In the genomic region with DNA sequence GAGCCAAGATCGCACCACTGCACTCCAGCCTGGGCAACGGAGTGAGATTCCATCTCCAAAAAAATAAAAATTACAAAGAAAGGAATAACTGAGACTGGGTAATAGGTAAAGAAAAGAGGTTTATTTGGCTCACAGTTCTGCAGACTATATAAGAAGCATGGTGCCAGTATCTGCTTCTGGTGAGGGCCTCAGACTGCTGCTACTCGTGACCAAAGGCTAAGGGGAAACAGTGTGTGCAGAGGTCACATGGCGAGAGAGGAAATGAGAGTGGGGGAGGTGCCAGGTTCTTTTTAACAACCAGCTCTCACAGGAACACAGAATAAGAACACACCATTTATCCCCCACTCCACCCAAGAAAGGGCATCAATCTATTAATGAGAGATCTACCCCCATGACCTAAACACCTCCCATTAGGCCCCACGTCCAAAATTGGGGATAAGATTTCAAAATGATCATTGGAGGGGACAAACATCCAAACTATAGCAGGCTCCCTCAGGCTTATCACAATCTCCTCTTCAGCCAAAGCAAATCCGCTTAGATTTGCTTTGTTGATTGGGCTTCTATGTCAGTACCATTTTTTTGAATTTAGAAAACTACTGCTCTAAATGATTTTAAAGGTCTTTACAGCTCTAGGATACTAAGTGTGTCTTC, we compare ENCODE assay signal across 10 cellular contexts.
DNase-seq lines count a peak whose midpoint lies in the region; ATAC-seq, FAIRE-seq and TF ChIP-seq lines count a peak whose summit lies in the region.
"Had no signal": no experiment of that assay in that cellular context is flagged by ENCODE, and none has a peak within 500 bp of the region (broad histone marks: within the 10 kb centered on the region; RNA-seq: fewer than 3 reads in every experiment).

No MANE protein-coding gene starts in this region.

- H3K27me3 Mint-ChIP-seq in activated naive CD4-positive, alpha-beta T cell treated with anti-CD3 and anti-CD28 coated beads for 36 hours (ENCODE audit: low read depth) = no peaks in the 10 kb centered on the region
- H3K27me3 Mint-ChIP-seq in stimulated activated naive CD8-positive, alpha-beta T cell treated with anti-CD3 and anti-CD28 coated beads, Interleukin-15, Interleukin-2, amounts not matched to agents 100 ng/mL and 50 ng/mL, for 24 hours = no peaks in the 10 kb centered on the region
- no peaks in the 10 kb centered on the region for H3K27me3 Mint-ChIP-seq in T-helper 2 cell treated with Interferon-gamma antibody and Interleukin-4, amounts not matched to agents 5 μg/mL and 100 μg/mL, for 36 hours (ENCODE audit: low read depth)
- H3K27me3 Mint-ChIP-seq: activated naive CD4-positive, alpha-beta T cell treated with anti-CD3 and anti-CD28 coated beads, Interleukin-2, amount 50 U/mL, for 24 hours had no signal

- peak; percentile 15 for FAIRE-seq in K562 (lab: Jason Lieb, UNC)

- no peaks in the 10 kb centered on the region for H3K79me2 ChIP-seq in K562 (ENCODE audit: control insufficient read depth, insufficient read depth, low read length)

- TF ChIP-seq EP300 in K562 (IDR thresholded peaks at IDR 0.05; ENCODE audit: low read length) = no peak; the same call in 1 of the 2 replicates

- TF ChIP-seq RAD21 in K562 (CRISPR knock-in tag; conservative IDR thresholded peaks at IDR 0.05 in 1 of 2, IDR thresholded peaks at IDR 0.05 in 1 of 2) = no peak; a peak in 1 of 4 replicates

- POLR2A ChIA-PET in K562 (lab: Yijun Ruan, JAX) = interaction anchor here (0.6 kb wide), 1 partner anchor 335 kb away, joined by 3 read pairs; no protein-coding TSS in a partner anchor

- H3K9me3 ChIP-seq in K562 (replicated peaks; ENCODE audit: control insufficient read depth, insufficient read depth, low read depth, low read length) = no peaks in the 10 kb centered on the region

- intact Hi-C loops in activated naive CD4-positive, alpha-beta T cell treated with anti-CD3 and anti-CD28 coated beads for 36 hours (cut with micrococcal nuclease) = no loop called here
- intact Hi-C loops in K562 (cut with micrococcal nuclease) = loop anchor here (5.0 kb wide), 1 partner anchor 84 kb away; a partner anchor contains a TSS

- H3K27ac Mint-ChIP-seq in activated naive CD4-positive, alpha-beta T cell treated with anti-CD3 and anti-CD28 coated beads for 36 hours = peak overlapping the region; percentile 2
- H3K27ac Mint-ChIP-seq in stimulated activated naive CD8-positive, alpha-beta T cell treated with anti-CD3 and anti-CD28 coated beads, Interleukin-15, Interleukin-2, amounts not matched to agents 100 ng/mL and 50 ng/mL, for 24 hours = peak overlapping the region; percentile 36
- no peak overlapping the region for H3K27ac Mint-ChIP-seq in T-helper 2 cell treated with Interferon-gamma antibody and Interleukin-4, amounts not matched to agents 5 μg/mL and 100 μg/mL, for 36 hours

- peaks cover 9 to 42% of the 10 kb centered on the region in 2 experiments for H3K4me1 ChIP-seq in K562 (replicated peaks in 1 of 2; ENCODE audit: control insufficient read depth in 2 of 2, insufficient read depth in 2 of 2, low read length in 2 of 2)

- H3K9me3 Mint-ChIP-seq in activated naive CD4-positive, alpha-beta T cell treated with anti-CD3 and anti-CD28 coated beads for 36 hours = peaks cover 7% of the 10 kb centered on the region
- no peaks in the 10 kb centered on the region for H3K9me3 Mint-ChIP-seq in stimulated activated naive CD8-positive, alpha-beta T cell treated with anti-CD3 and anti-CD28 coated beads, Interleukin-15, Interleukin-2, amounts not matched to agents 100 ng/mL and 50 ng/mL, for 24 hours
- peaks cover 18% of the 10 kb centered on the region for H3K9me3 Mint-ChIP-seq in T-helper 2 cell treated with Interferon-gamma antibody and Interleukin-4, amounts not matched to agents 5 μg/mL and 100 μg/mL, for 36 hours
- H3K9me3 Mint-ChIP-seq: activated naive CD4-positive, alpha-beta T cell treated with anti-CD3 and anti-CD28 coated beads, Interleukin-2, amount 50 U/mL, for 24 hours had no signal

- H2AFZ ChIP-seq in K562 (ENCODE audit: low read depth, low read length) = peak overlapping the region; percentile 86

- no peaks in the 10 kb centered on the region for H3K9me1 ChIP-seq in K562 (ENCODE audit: control insufficient read depth, insufficient read depth, low read length)

- peaks cover 2% of the 10 kb centered on the region for H3K36me3 Mint-ChIP-seq in activated naive CD4-positive, alpha-beta T cell treated with anti-CD3 and anti-CD28 coated beads for 36 hours (ENCODE audit: low read depth)
- H3K36me3 Mint-ChIP-seq in stimulated activated naive CD8-positive, alpha-beta T cell treated with anti-CD3 and anti-CD28 coated beads, Interleukin-15, Interleukin-2, amounts not matched to agents 100 ng/mL and 50 ng/mL, for 24 hours (ENCODE audit: low read depth) = no peaks in the 10 kb centered on the region
- H3K36me3 Mint-ChIP-seq in T-helper 2 cell treated with Interferon-gamma antibody and Interleukin-4, amounts not matched to agents 5 μg/mL and 100 μg/mL, for 36 hours (ENCODE audit: low read depth) = peaks cover 6% of the 10 kb centered on the region
- H3K36me3 Mint-ChIP-seq: activated naive CD4-positive, alpha-beta T cell treated with anti-CD3 and anti-CD28 coated beads, Interleukin-2, amount 50 U/mL, for 24 hours had no signal

- H3K27ac ChIP-seq in K562 (ENCODE audit: extremely low read depth, low read depth, low read length) = peak overlapping the region; percentile 56
- no peak overlapping the region for H3K27ac ChIP-seq in brain microvascular endothelial cell

- ATAC-seq in K562 (peak; percentile 41), HG03342 (IDR thresholded peaks at IDR 0.05; ENCODE audit: unreplicated experiment) (no peak)

- peak; percentile 51 for DNase-seq in activated naive CD4-positive, alpha-beta T cell treated with anti-CD3 and anti-CD28 coated beads for 36 hours
- no peak for DNase-seq in activated naive CD4-positive, alpha-beta T cell treated with Interleukin-2 at 50 U/mL for 16 hours
- DNase-seq in NCI-H748 (lab: John Stamatoyannopoulos, UW; ENCODE audit: unreplicated experiment) = peak; percentile 72
- peak in 1 of 4 experiments; percentile 69 for DNase-seq in K562 (ENCODE audit: extremely low read depth in 1 of 4, low spot score in 3 of 4)
- no peak for DNase-seq in T-helper 2 cell treated with Interferon-gamma antibody and Interleukin-4, amounts not matched to agents 5 μg/mL and 100 μg/mL, for 36 hours (ENCODE audit: low spot score)
- no peak for DNase-seq in brain microvascular endothelial cell
- DNase-seq: erythroblast had no signal

- no peak for TF ChIP-seq CTCF in K562 (IDR thresholded peaks at IDR 0.05 in 2 of 3, conservative IDR thresholded peaks at IDR 0.05 in 1 of 3; ENCODE audit: insufficient read depth in 2 of 3, low read depth in 1 of 3, low read length in 3 of 3)
- no peak for TF ChIP-seq CTCF in brain microvascular endothelial cell (IDR thresholded peaks at IDR 0.05; ENCODE audit: low read depth, low read length, missing control alignments)

- no peak overlapping the region for H3K4me2 ChIP-seq in K562 (ENCODE audit: insufficient read depth, low read length)

- in situ Hi-C loops in K562 (cut with MboI) (no loop called here), brain microvascular endothelial cell (cut with HindIII; ENCODE audit: low pct_ligation_motif_present, low sequenced_read_pairs) (no loop called here)

- 32% methylated on average over 6 of the region's 6 CpGs for WGBS in K562 (ENCODE audit: insufficient coverage, low coverage, missing lambda C conversion rate)

- H3K4me3 Mint-ChIP-seq in activated naive CD4-positive, alpha-beta T cell treated with anti-CD3 and anti-CD28 coated beads for 36 hours = no peak overlapping the region
- no peak overlapping the region for H3K4me3 Mint-ChIP-seq in stimulated activated naive CD8-positive, alpha-beta T cell treated with anti-CD3 and anti-CD28 coated beads, Interleukin-15, Interleukin-2, amounts not matched to agents 100 ng/mL and 50 ng/mL, for 24 hours
- H3K4me3 Mint-ChIP-seq in T-helper 2 cell treated with Interferon-gamma antibody and Interleukin-4, amounts not matched to agents 5 μg/mL and 100 μg/mL, for 36 hours = no peak overlapping the region

- H3K9ac ChIP-seq in K562 (ENCODE audit: insufficient read depth in 1 of 2, low read depth in 2 of 2, low read length in 2 of 2) = peak overlapping the region in 1 of 2 experiments; percentile 33; a peak in 1 of 4 replicates

- H4K20me1 ChIP-seq in K562 (replicated peaks; ENCODE audit: control insufficient read depth, insufficient read depth, low read length) = no peaks in the 10 kb centered on the region

- H3K36me3 ChIP-seq in K562 (ENCODE audit: control insufficient read depth, insufficient read depth, low read length) = no peaks in the 10 kb centered on the region
- H3K36me3 ChIP-seq in brain microvascular endothelial cell (replicated peaks) = no peaks in the 10 kb centered on the region

- H3K4me1 Mint-ChIP-seq in activated naive CD4-positive, alpha-beta T cell treated with anti-CD3 and anti-CD28 coated beads for 36 hours (ENCODE audit: low read depth) = peaks cover 25% of the 10 kb centered on the region
- peaks cover 30% of the 10 kb centered on the region for H3K4me1 Mint-ChIP-seq in stimulated activated naive CD8-positive, alpha-beta T cell treated with anti-CD3 and anti-CD28 coated beads, Interleukin-15, Interleukin-2, amounts not matched to agents 100 ng/mL and 50 ng/mL, for 24 hours (ENCODE audit: low read depth)
- H3K4me1 Mint-ChIP-seq in T-helper 2 cell treated with Interferon-gamma antibody and Interleukin-4, amounts not matched to agents 5 μg/mL and 100 μg/mL, for 36 hours (ENCODE audit: low read depth) = peaks cover 29% of the 10 kb centered on the region

- no peaks in the 10 kb centered on the region for H3K27me3 ChIP-seq in K562 (ENCODE audit: control insufficient read depth in 2 of 2, insufficient read depth in 2 of 2, low read length in 2 of 2)
- H3K27me3 ChIP-seq in brain microvascular endothelial cell (replicated peaks) = no peaks in the 10 kb centered on the region

- no TSS peak for BruUV-seq in K562 (replicated peaks; lab: Mats Ljungman, UMichigan)

- H3K4me3 ChIP-seq in K562 = no peak overlapping the region
- no peak overlapping the region for H3K4me3 ChIP-seq in brain microvascular endothelial cell (ENCODE audit: low read depth, low read length)

- CTCF ChIA-PET in activated naive CD4-positive, alpha-beta T cell treated with anti-CD3 and anti-CD28 coated beads for 36 hours (lab: Charles Lee) = no interaction called here
- CTCF ChIA-PET in K562 (lab: Yijun Ruan, JAX; ENCODE audit: low intra/inter-chr PET ratio) = no interaction called here

- no peak for TF ChIP-seq POLR2A in K562 (conservative IDR thresholded peaks at IDR 0.05)

TF ChIP-seq in K562, 482 proteins besides CTCF, POLR2A, EP300 and RAD21 (continues in another document):
- TF ChIP-seq TGIF2 (CRISPR knock-in tag; IDR thresholded peaks at IDR 0.05) (no peak), NFATC3 (IDR thresholded peaks at IDR 0.05) (no peak)

Comparison
In these comparisons a context has a peak if more than half of its experiments do, and no peak if none do; other contexts are left out.
1. DNase-seq: peak in activated naive CD4-positive, alpha-beta T cell treated with anti-CD3 and anti-CD28 coated beads for 36 hours (single experiment) and NCI-H748 (single experiment); none in activated naive CD4-positive, alpha-beta T cell treated with Interleukin-2 at 50 U/mL for 16 hours (single experiment), T-helper 2 cell treated with Interferon-gamma antibody and Interleukin-4, amounts not matched to agents 5 μg/mL and 100 μg/mL, for 36 hours (single experiment) and brain microvascular endothelial cell (single experiment).